In genomic region chr6:52213127-52213526, GRCh38 we compare ENCODE assay signal across 15 cellular contexts.
A peak's percentile ranks its signal among the peaks of the same experiment; 100 is the strongest.
DNase-seq lines count a peak whose midpoint lies in the region; ATAC-seq and TF ChIP-seq lines count a peak whose summit lies in the region.
"Had no signal": no experiment of that assay in that cellular context is flagged by ENCODE, and none has a peak within 500 bp of the region (broad histone marks: within the 10 kb centered on the region; RNA-seq: fewer than 3 reads in every experiment).

No MANE protein-coding gene starts in this region.

- no peaks in the 10 kb centered on the region for H3K27me3 ChIP-seq in DND-41 (ENCODE audit: insufficient read depth, low read length, poor library complexity)
- peaks cover 20% of the 10 kb centered on the region; the same call in 1 of the 2 replicates for H3K27me3 ChIP-seq in MM.1S (replicated peaks; ENCODE audit: insufficient read depth, low read length)
- H3K27me3 ChIP-seq: neural progenitor cell, testis had no signal

- H3K27me3 Mint-ChIP-seq in activated naive CD8-positive, alpha-beta T cell treated with anti-CD3 and anti-CD28 coated beads, Interleukin-2, amount 50 U/mL, for 24 hours: peaks cover 27% of the 10 kb centered on the region

- H3K9me3 ChIP-seq in DND-41 (ENCODE audit: insufficient read depth, low read length, severe bottlenecking) (no peaks in the 10 kb centered on the region), MM.1S (replicated peaks; ENCODE audit: insufficient read depth, low read length) (no peaks in the 10 kb centered on the region)
- H3K9me3 ChIP-seq: testis had no signal

- no peak overlapping the region for H3K9ac ChIP-seq in DND-41 (ENCODE audit: low read depth, low read length)
- H3K9ac ChIP-seq in MM.1S (ENCODE audit: low read length): no peak overlapping the region
- H3K9ac ChIP-seq: neural progenitor cell had no signal

- H3K4me3 ChIP-seq in DND-41 (ENCODE audit: low read depth in 1 of 2, low read length in 2 of 2) (no peak overlapping the region), MM.1S (ENCODE audit: low read length) (no peak overlapping the region)
- H3K4me3 ChIP-seq: neural progenitor cell, testis had no signal

- no peak overlapping the region for H3K4me2 ChIP-seq in DND-41 (ENCODE audit: insufficient read depth, low read length)
- no peak overlapping the region for H3K4me2 ChIP-seq in MM.1S (ENCODE audit: low read depth, low read length)
- H3K4me2 ChIP-seq: neural progenitor cell had no signal

- H3K36me3 ChIP-seq in DND-41 (ENCODE audit: insufficient read depth, low read length): no peaks in the 10 kb centered on the region
- H3K36me3 ChIP-seq in MM.1S (replicated peaks; ENCODE audit: insufficient read depth, low read length): no peaks in the 10 kb centered on the region
- H3K36me3 ChIP-seq: neural progenitor cell had no signal

- no peaks in the 10 kb centered on the region for H3K9me3 Mint-ChIP-seq in activated naive CD8-positive, alpha-beta T cell treated with anti-CD3 and anti-CD28 coated beads, Interleukin-2, amount 50 U/mL, for 24 hours
- H3K9me3 Mint-ChIP-seq: mesothelial cell of epicardium, neural progenitor cell, WTC11 had no signal

- TF ChIP-seq CTCF in AG09319 (IDR thresholded peaks at IDR 0.05; ENCODE audit: low read depth, low read length) (peak; percentile 0), DND-41 (IDR thresholded peaks at IDR 0.05; ENCODE audit: borderline replicate concordance, extremely low read depth, low read length, poor library complexity, severe bottlenecking) (peak; percentile 47), MM.1S (IDR thresholded peaks at IDR 0.05; ENCODE audit: low read length) (peak; percentile 43)

- H3K4me3 Mint-ChIP-seq in activated naive CD8-positive, alpha-beta T cell treated with anti-CD3 and anti-CD28 coated beads, Interleukin-2, amount 50 U/mL, for 24 hours: no peak overlapping the region
- H3K4me3 Mint-ChIP-seq: mesothelial cell of epicardium, neural progenitor cell, WTC11 had no signal

- ATAC-seq in DND-41 (ENCODE audit: insufficient read depth, low read depth): peak; percentile 77
- ATAC-seq in activated naive CD8-positive, alpha-beta T cell treated with anti-CD3 and anti-CD28 coated beads, Interleukin-2, amount 50 U/mL, for 24 hours: peak; percentile 82
- ATAC-seq: left cardiac atrium, WTC11 had no signal

- no peak for DNase-seq in AG09319 (ENCODE audit: extremely low read depth, low read depth)
- peak; percentile 32 for DNase-seq in DND-41
- DNase-seq in MM.1S: peak; percentile 28
- no peak for DNase-seq in activated naive CD8-positive, alpha-beta T cell treated with anti-CD3 and anti-CD28 coated beads, Interleukin-2, amount 50 U/mL, for 24 hours
- DNase-seq in NCI-H82 treated with DMSO at 0.1 percent for 48 hours (lab: John Stamatoyannopoulos, UW; ENCODE audit: unreplicated experiment): no peak
- no peak for DNase-seq in NCI-H526 treated with DMSO at 0.1 percent for 48 hours (lab: John Stamatoyannopoulos, UW)
- no peak for DNase-seq in NCI-H82 (lab: John Stamatoyannopoulos, UW)
- DNase-seq: activated T-cell treated with anti-CD3 and anti-CD28 coated beads, Interleukin-2, amount 50 U/mL, for 1 hour; left cardiac atrium; NCI-H1436 treated with DMSO at 0.1 percent for 48 hours; SHP77; testis had no signal

- H3K27ac Mint-ChIP-seq in activated naive CD8-positive, alpha-beta T cell treated with anti-CD3 and anti-CD28 coated beads, Interleukin-2, amount 50 U/mL, for 24 hours: no peak overlapping the region
- H3K27ac Mint-ChIP-seq: mesothelial cell of epicardium, neural progenitor cell, WTC11 had no signal

- H2AFZ ChIP-seq in DND-41 (ENCODE audit: low read depth, low read length) (no peak overlapping the region), MM.1S (ENCODE audit: low read length) (no peak overlapping the region)
- H2AFZ ChIP-seq: neural progenitor cell had no signal

- H3K4me1 Mint-ChIP-seq in activated naive CD8-positive, alpha-beta T cell treated with anti-CD3 and anti-CD28 coated beads, Interleukin-2, amount 50 U/mL, for 24 hours: peaks cover 7% of the 10 kb centered on the region
- H3K4me1 Mint-ChIP-seq: mesothelial cell of epicardium, neural progenitor cell had no signal

- no peak overlapping the region for H3K27ac ChIP-seq in DND-41 (ENCODE audit: low read length)
- H3K27ac ChIP-seq in MM.1S (ENCODE audit: low read length): no peak overlapping the region
- H3K27ac ChIP-seq: neural progenitor cell, testis had no signal

- H3K4me1 ChIP-seq in DND-41 (ENCODE audit: insufficient read depth, low read length) (peaks cover 10% of the 10 kb centered on the region; the same call in 1 of the 2 replicates), MM.1S (ENCODE audit: low read length) (peaks cover 46% of the 10 kb centered on the region)
- H3K4me1 ChIP-seq: neural progenitor cell, testis had no signal

- no peaks in the 10 kb centered on the region for H4K20me1 ChIP-seq in DND-41 (ENCODE audit: insufficient read depth, low read length)
- H4K20me1 ChIP-seq in MM.1S (ENCODE audit: insufficient read depth, low read length): no peaks in the 10 kb centered on the region

- H3F3A ChIP-seq in MM.1S (ENCODE audit: insufficient read depth, low read length): 0 out of 2 replicates have a peak, but pooled peaks cover 3% of the 10 kb centered on the region

- no peaks in the 10 kb centered on the region for H3K36me3 Mint-ChIP-seq in activated naive CD8-positive, alpha-beta T cell treated with anti-CD3 and anti-CD28 coated beads, Interleukin-2, amount 50 U/mL, for 24 hours (ENCODE audit: low read depth)
- H3K36me3 Mint-ChIP-seq: mesothelial cell of epicardium, neural progenitor cell, WTC11 had no signal

- H3K79me2 ChIP-seq in DND-41 (ENCODE audit: insufficient read depth, low read length) (no peaks in the 10 kb centered on the region), MM.1S (ENCODE audit: low read length) (no peaks in the 10 kb centered on the region)

- H3K9me2 ChIP-seq in MM.1S (replicated peaks; ENCODE audit: insufficient read depth, low read length): no peaks in the 10 kb centered on the region

Comparison
In these comparisons a context has a peak if more than half of its experiments do, and no peak if none do; other contexts are left out.
1. DNase-seq: peak in DND-41 (single experiment) and MM.1S (single experiment); none in AG09319 (single experiment), activated naive CD8-positive, alpha-beta T cell treated with anti-CD3 and anti-CD28 coated beads, Interleukin-2, amount 50 U/mL, for 24 hours (single experiment), NCI-H82 treated with DMSO at 0.1 percent for 48 hours (single experiment), NCI-H526 treated with DMSO at 0.1 percent for 48 hours (single experiment) and NCI-H82 (single experiment).
2. Peak in every context shown above with its lines, with median percentiles within 50 percentile points of each other: CTCF ChIP-seq.